9 cellular contexts compared by ENCODE assay signal in the genomic region with DNA sequence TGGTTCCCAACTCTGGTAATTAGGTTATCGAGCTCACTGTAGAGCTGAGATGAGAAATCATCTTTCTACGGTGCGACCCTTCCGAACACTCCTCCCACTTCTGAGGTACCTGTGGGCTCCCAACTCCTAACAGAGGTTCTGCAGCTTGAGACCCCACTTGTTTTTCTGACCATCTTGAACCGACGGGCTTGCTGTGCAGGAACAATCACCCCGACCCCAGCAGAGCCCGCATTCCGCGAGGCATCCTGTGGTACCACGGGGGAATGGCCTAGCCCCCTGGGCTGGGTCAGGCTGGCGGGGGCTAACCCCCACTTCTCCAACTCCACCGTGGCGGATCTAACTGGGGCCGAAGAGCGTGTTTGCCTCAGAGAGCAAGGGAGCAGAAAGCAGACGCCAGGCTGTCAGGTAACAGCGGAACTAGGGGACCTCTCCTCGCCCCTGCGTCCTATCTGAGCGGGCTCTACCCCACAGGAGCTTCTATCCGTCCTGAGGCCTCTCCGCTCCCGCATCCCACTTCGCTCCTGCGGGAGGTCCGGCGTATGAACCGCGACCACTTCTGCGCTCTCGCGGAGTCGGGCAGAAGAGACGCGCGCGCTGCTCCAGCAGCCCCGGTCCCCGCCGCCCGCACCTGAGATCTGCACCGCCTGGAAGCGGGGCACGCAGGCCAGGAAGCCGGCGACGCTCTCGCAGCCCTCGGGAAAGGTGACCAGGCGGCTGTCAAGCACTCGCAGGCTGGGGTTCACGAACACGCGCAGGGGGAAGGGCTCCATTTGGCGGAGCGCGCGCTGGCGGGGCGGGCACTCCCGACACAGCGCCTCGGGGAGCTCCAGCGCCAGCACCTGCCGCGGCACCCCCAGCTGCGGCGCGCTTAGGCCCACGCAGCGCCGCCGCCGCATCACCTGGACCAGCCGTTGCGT. TPM values are rescaled to one million over a fixed set of nuclear protein-coding genes. Genes with fewer than 3 reads are reported as not detected.
DNase-seq lines count a peak whose midpoint lies in the region; ATAC-seq and TF ChIP-seq lines count a peak whose summit lies in the region.
"Had no signal": no experiment of that assay in that cellular context is flagged by ENCODE, and none has a peak within 500 bp of the region (broad histone marks: within the 10 kb centered on the region; RNA-seq: fewer than 3 reads in every experiment).

No MANE protein-coding gene starts in this region.

- H3K4me3 ChIP-seq in colonic mucosa (peak overlapping the region; percentile 99), mesenchymal stem cell (ENCODE audit: insufficient read depth in 1 of 2, low read depth in 1 of 2, low read length in 2 of 2) (peak overlapping the region; percentile 90 to 95)

- peaks cover 3% of the 10 kb centered on the region for H3K36me3 ChIP-seq in colonic mucosa
- peaks cover 43 to 72% of the 10 kb centered on the region in 2 experiments for H3K36me3 ChIP-seq in mesenchymal stem cell (ENCODE audit: control insufficient read depth in 1 of 2, insufficient read depth in 2 of 2, low read depth in 1 of 2, low read length in 2 of 2)

- H3K9me3 Mint-ChIP-seq in T-cell = no peaks in the 10 kb centered on the region
- no peaks in the 10 kb centered on the region for H3K9me3 Mint-ChIP-seq in stimulated activated memory B cell treated with anti-CD40 and anti-IgM and Interleukin-4, amounts not matched to agents 10 μg/mL and 1 μg/mL and 100 μg/mL, for 72 hours

- POLR2A ChIA-PET in T-cell (lab: Charles Lee) = no interaction called here

- H3K9me3 ChIP-seq in colonic mucosa (no peaks in the 10 kb centered on the region), mesenchymal stem cell (ENCODE audit: control insufficient read depth, low read length) (no peaks in the 10 kb centered on the region)

- DNase-seq in NCI-H748 (lab: John Stamatoyannopoulos, UW; ENCODE audit: unreplicated experiment) (peak; percentile 53), NCI-H748 treated with DMSO at 0.1 percent for 48 hours (lab: John Stamatoyannopoulos, UW) (no peak), T-cell (peak in 24 of 34 experiments; percentile 17 to 54 (median 32)), colonic mucosa (peak; percentile 49), mesenchymal stem cell (peak; percentile 36)

- H3K4me2 ChIP-seq in mesenchymal stem cell (ENCODE audit: low read length, poor library complexity, severe bottlenecking) = peak overlapping the region; percentile 87

- H3K4me3 Mint-ChIP-seq in T-cell = peak overlapping the region; percentile 72 to 78 (median 76)
- peak overlapping the region; percentile 88 for H3K4me3 Mint-ChIP-seq in stimulated activated memory B cell treated with anti-CD40 and anti-IgM and Interleukin-4, amounts not matched to agents 10 μg/mL and 1 μg/mL and 100 μg/mL, for 72 hours

- no peaks in the 10 kb centered on the region for H3K27me3 ChIP-seq in colonic mucosa
- no peaks in the 10 kb centered on the region for H3K27me3 ChIP-seq in mesenchymal stem cell (ENCODE audit: control insufficient read depth in 1 of 2, insufficient read depth in 1 of 2, low read length in 2 of 2)

- peak overlapping the region in 1 of 2 donors; percentile 39 for H3K27ac Mint-ChIP-seq in T-cell
- H3K27ac Mint-ChIP-seq in stimulated activated memory B cell treated with anti-CD40 and anti-IgM and Interleukin-4, amounts not matched to agents 10 μg/mL and 1 μg/mL and 100 μg/mL, for 72 hours = peak overlapping the region; percentile 60

- peak overlapping the region; percentile 11 for H2BK120ac ChIP-seq in mesenchymal stem cell (ENCODE audit: low read depth, low read length)

- 8% methylated on average over 65 of the region's 77 CpGs for WGBS in mesenchymal stem cell

- H3K9ac ChIP-seq in colonic mucosa (ENCODE audit: low read depth in 2 of 2, low read length in 2 of 2) (peak overlapping the region; percentile 81 to 89), mesenchymal stem cell (ENCODE audit: low read length) (peak overlapping the region; percentile 93)

- H3K18ac ChIP-seq in mesenchymal stem cell (ENCODE audit: low read depth in 1 of 2, low read length in 2 of 2) = peak overlapping the region; percentile 60 to 92

- H3K14ac ChIP-seq in mesenchymal stem cell (ENCODE audit: low read length in 2 of 2) = peak overlapping the region in 1 of 2 experiments; percentile 85

- H3K27me3 Mint-ChIP-seq in T-cell = no peaks in the 10 kb centered on the region
- H3K27me3 Mint-ChIP-seq in stimulated activated memory B cell treated with anti-CD40 and anti-IgM and Interleukin-4, amounts not matched to agents 10 μg/mL and 1 μg/mL and 100 μg/mL, for 72 hours = no peaks in the 10 kb centered on the region

- H3K79me1 ChIP-seq in mesenchymal stem cell (replicated peaks; ENCODE audit: low read length, poor library complexity, severe bottlenecking) = peaks cover 17% of the 10 kb centered on the region

- H4K91ac ChIP-seq in mesenchymal stem cell (ENCODE audit: low read length) = peak overlapping the region; percentile 57

- peak overlapping the region; percentile 73 to 90 for H3K4ac ChIP-seq in mesenchymal stem cell (ENCODE audit: low read depth in 1 of 2, low read length in 2 of 2)

- peak overlapping the region; percentile 10 to 20 for H3K23ac ChIP-seq in mesenchymal stem cell (ENCODE audit: low read length in 2 of 2)

- CTCF ChIA-PET in T-cell (lab: Charles Lee) = interaction anchor here in 1 of 2 donors (1.3 kb wide), 1 partner anchor 10 kb away, joined by 3 read pairs; no protein-coding TSS in a partner anchor

- peak overlapping the region; percentile 96 for H2AFZ ChIP-seq in mesenchymal stem cell (ENCODE audit: low read depth, low read length)

- peak overlapping the region; percentile 95 for H3K27ac ChIP-seq in colonic mucosa
- no peak overlapping the region for H3K27ac ChIP-seq in mesenchymal stem cell (ENCODE audit: low read length, poor library complexity, severe bottlenecking)

- H2BK12ac ChIP-seq in mesenchymal stem cell (ENCODE audit: low read length in 2 of 2) = peak overlapping the region in 1 of 2 experiments; percentile 2

- peak overlapping the region; percentile 52 for H2BK15ac ChIP-seq in mesenchymal stem cell (ENCODE audit: low read depth, poor library complexity, severe bottlenecking)

- H3K4me1 ChIP-seq in colonic mucosa = peaks cover 32% of the 10 kb centered on the region
- peaks cover 27% of the 10 kb centered on the region for H3K4me1 ChIP-seq in mesenchymal stem cell (ENCODE audit: control insufficient read depth, insufficient read depth, low read depth, low read length)

- peak overlapping the region; percentile 82 for H4K8ac ChIP-seq in mesenchymal stem cell (ENCODE audit: low read length)

- intact Hi-C loops in colonic mucosa (cut with DNase I) = no loop called here

- peaks cover 20% of the 10 kb centered on the region for H3K36me3 Mint-ChIP-seq in T-cell
- peaks cover 37% of the 10 kb centered on the region for H3K36me3 Mint-ChIP-seq in stimulated activated memory B cell treated with anti-CD40 and anti-IgM and Interleukin-4, amounts not matched to agents 10 μg/mL and 1 μg/mL and 100 μg/mL, for 72 hours

- ATAC-seq in HG03045 (IDR thresholded peaks at IDR 0.05; ENCODE audit: unreplicated experiment) = peak; percentile 28
- peak; percentile 59 to 64 (median 62) for ATAC-seq in T-cell (replicated peaks in 1 of 4)
- peak; percentile 66 for ATAC-seq in stimulated activated memory B cell treated with anti-CD40 and anti-IgM and Interleukin-4, amounts not matched to agents 10 μg/mL and 1 μg/mL and 100 μg/mL, for 72 hours
- no peak for ATAC-seq in HG02884 (IDR thresholded peaks at IDR 0.05; ENCODE audit: unreplicated experiment)

- peaks cover 44 to 61% (median 57%) of the 10 kb centered on the region in 3 donors for H3K4me1 Mint-ChIP-seq in T-cell
- peaks cover 47% of the 10 kb centered on the region for H3K4me1 Mint-ChIP-seq in stimulated activated memory B cell treated with anti-CD40 and anti-IgM and Interleukin-4, amounts not matched to agents 10 μg/mL and 1 μg/mL and 100 μg/mL, for 72 hours

- no peak overlapping the region for H2AK5ac ChIP-seq in mesenchymal stem cell (ENCODE audit: low read length, severe bottlenecking)

- no peak overlapping the region for H2BK5ac ChIP-seq in mesenchymal stem cell (ENCODE audit: low read depth, low read length, poor library complexity, severe bottlenecking)

- TF ChIP-seq CTCF in colonic mucosa (IDR thresholded peaks at IDR 0.05) = no peak

RNA-seq across cellular contexts. Expression of a gene that starts 0.8 kb away (rescaled TPM):
- total RNA-seq in T-cell (10 to 100 TPM in 3 of 5 donors, 1 to 10 TPM in 2; 5.3 to 20.5 (median 16.1) TPM), colonic mucosa (10 to 100 TPM; 13.2 to 35.1 TPM)
- 7.1 TPM for polyA plus RNA-seq in mesenchymal stem cell (2013, experiment 1 of 2)
- polyA plus RNA-seq in mesenchymal stem cell (2013, experiment 2 of 2) = 7.3 TPM

RNA-seq across cellular contexts. Expression of a gene that starts 9.7 kb away (rescaled TPM):
- 10 to 100 TPM; 31.2 to 70.4 (median 59.8) TPM for total RNA-seq in T-cell
- 10 to 100 TPM; 28.4 to 44.5 TPM for total RNA-seq in colonic mucosa
- 20.3 TPM for polyA plus RNA-seq in mesenchymal stem cell (2013, experiment 1 of 2)
- polyA plus RNA-seq in mesenchymal stem cell (2013, experiment 2 of 2) = 20.9 TPM

RNA-seq across cellular contexts. Expression of a gene that starts 9.9 kb away (rescaled TPM):
- total RNA-seq in T-cell (10 to 100 TPM; 23.7 to 32.9 (median 29.6) TPM), colonic mucosa (10 to 100 TPM; 22.0 to 23.7 TPM)
- 23.7 TPM for polyA plus RNA-seq in mesenchymal stem cell (2013, experiment 1 of 2)
- 23.7 TPM for polyA plus RNA-seq in mesenchymal stem cell (2013, experiment 2 of 2)

RNA-seq across cellular contexts. Expression of a gene that starts 18.5 kb away (rescaled TPM):
- total RNA-seq in T-cell (10 to 100 TPM; 40.5 to 61.9 (median 55.9) TPM), colonic mucosa (10 to 100 TPM; 32.0 to 33.6 TPM)
- 27.8 TPM for polyA plus RNA-seq in mesenchymal stem cell (2013, experiment 1 of 2)
- polyA plus RNA-seq in mesenchymal stem cell (2013, experiment 2 of 2) = 27.3 TPM

RNA-seq across cellular contexts. Expression of a gene that starts 22.0 kb away (rescaled TPM):
- total RNA-seq in T-cell (1 to 10 TPM; 2.6 to 4.6 (median 3.0) TPM), colonic mucosa (1 to 10 TPM; 3.6 to 6.0 TPM)
- polyA plus RNA-seq in mesenchymal stem cell (2013, experiment 1 of 2) = 0.10 TPM
- polyA plus RNA-seq in mesenchymal stem cell (2013, experiment 2 of 2) = not detected
- total RNA-seq: Daoy had no signal
